ENCODE assay signal across 9 cellular contexts in genomic region chr6:14857501-14857900, GRCh38.
DNase-seq lines count a peak whose midpoint lies in the region; ATAC-seq and TF ChIP-seq lines count a peak whose summit lies in the region.
"Had no signal": no experiment of that assay in that cellular context is flagged by ENCODE, and none has a peak within 500 bp of the region (broad histone marks: within the 10 kb centered on the region; RNA-seq: fewer than 3 reads in every experiment).

No MANE protein-coding gene starts in this region.

- no peaks in the 10 kb centered on the region for H3K9me3 ChIP-seq in mucosa of descending colon

- H3K4me1 Mint-ChIP-seq in activated T-cell treated with anti-CD3 and anti-CD28 coated beads, Interleukin-2, amount 50 U/mL, for 72 hours (ENCODE audit: low read depth): peaks cover 59% of the 10 kb centered on the region

- intact Hi-C loops in mucosa of descending colon (cut with DNase I, micrococcal nuclease): no loop called here

- no peaks in the 10 kb centered on the region for H3K4me1 ChIP-seq in mucosa of descending colon (ENCODE audit: low read depth)

- no peaks in the 10 kb centered on the region for H3K27me3 Mint-ChIP-seq in activated T-cell treated with anti-CD3 and anti-CD28 coated beads, Interleukin-2, amount 50 U/mL, for 72 hours (ENCODE audit: low read depth)

- no peaks in the 10 kb centered on the region for H3K9me3 Mint-ChIP-seq in activated T-cell treated with anti-CD3 and anti-CD28 coated beads, Interleukin-2, amount 50 U/mL, for 72 hours

- no peaks in the 10 kb centered on the region for H3K36me3 ChIP-seq in mucosa of descending colon (ENCODE audit: low read depth)

- peak overlapping the region; percentile 94 for H3K27ac Mint-ChIP-seq in activated T-cell treated with anti-CD3 and anti-CD28 coated beads, Interleukin-2, amount 50 U/mL, for 72 hours

- peak overlapping the region; percentile 63 to 77 for H3K4me3 Mint-ChIP-seq in activated T-cell treated with anti-CD3 and anti-CD28 coated beads, Interleukin-2, amount 50 U/mL, for 72 hours

- peak; percentile 25 to 60 (median 46) for DNase-seq in T-helper 1 cell
- DNase-seq in activated T-cell treated with anti-CD3 and anti-CD28 coated beads, Interleukin-2, amount 50 U/mL, for 72 hours: peak; percentile 70 to 81
- peak; percentile 32 to 64 (median 34) for DNase-seq in mucosa of descending colon
- peak; percentile 80 to 90 for DNase-seq in stimulated activated CD8-positive, alpha-beta memory T cell treated with anti-CD3 and anti-CD28 coated beads, Interleukin-7, amount 100 ng/mL, for 48 hours (ENCODE audit: extremely low read depth in 1 of 2, low read depth in 1 of 2)
- DNase-seq in RPMI8226: no peak
- no peak for DNase-seq in NCI-H2227 treated with DMSO at 0.1 percent for 48 hours (lab: John Stamatoyannopoulos, UW)
- DNase-seq: NCI-H1930 had no signal

- H3K36me3 Mint-ChIP-seq in activated T-cell treated with anti-CD3 and anti-CD28 coated beads, Interleukin-2, amount 50 U/mL, for 72 hours (ENCODE audit: insufficient read depth in 2 of 2): no peaks in the 10 kb centered on the region

- no peak for TF ChIP-seq CTCF in mucosa of descending colon (IDR thresholded peaks at IDR 0.05)

- ATAC-seq in activated T-cell treated with anti-CD3 and anti-CD28 coated beads, Interleukin-2, amount 50 U/mL, for 72 hours (replicated peaks in 1 of 2): peak; percentile 63 to 82
- ATAC-seq in mucosa of descending colon (peak; percentile 67), HG03469 (IDR thresholded peaks at IDR 0.05; ENCODE audit: unreplicated experiment) (no peak), GM21515 (IDR thresholded peaks at IDR 0.05; ENCODE audit: unreplicated experiment) (no peak)

- H3K4me3 ChIP-seq in mucosa of descending colon: no peak overlapping the region

Comparison
In these comparisons a context has a peak if more than half of its experiments do, and no peak if none do; other contexts are left out.
1. DNase-seq: peak in T-helper 1 cell (5 of 5), activated T-cell treated with anti-CD3 and anti-CD28 coated beads, Interleukin-2, amount 50 U/mL, for 72 hours (2 of 2), mucosa of descending colon (3 of 3) and stimulated activated CD8-positive, alpha-beta memory T cell treated with anti-CD3 and anti-CD28 coated beads, Interleukin-7, amount 100 ng/mL, for 48 hours (2 of 2); none in RPMI8226 (single experiment) and NCI-H2227 treated with DMSO at 0.1 percent for 48 hours (single experiment).
2. ATAC-seq: peak in activated T-cell treated with anti-CD3 and anti-CD28 coated beads, Interleukin-2, amount 50 U/mL, for 72 hours (2 of 2) and mucosa of descending colon (single experiment); none in HG03469 (single experiment) and GM21515 (single experiment).